ENCODE assay signal across 1 cellular context in the genomic region with DNA sequence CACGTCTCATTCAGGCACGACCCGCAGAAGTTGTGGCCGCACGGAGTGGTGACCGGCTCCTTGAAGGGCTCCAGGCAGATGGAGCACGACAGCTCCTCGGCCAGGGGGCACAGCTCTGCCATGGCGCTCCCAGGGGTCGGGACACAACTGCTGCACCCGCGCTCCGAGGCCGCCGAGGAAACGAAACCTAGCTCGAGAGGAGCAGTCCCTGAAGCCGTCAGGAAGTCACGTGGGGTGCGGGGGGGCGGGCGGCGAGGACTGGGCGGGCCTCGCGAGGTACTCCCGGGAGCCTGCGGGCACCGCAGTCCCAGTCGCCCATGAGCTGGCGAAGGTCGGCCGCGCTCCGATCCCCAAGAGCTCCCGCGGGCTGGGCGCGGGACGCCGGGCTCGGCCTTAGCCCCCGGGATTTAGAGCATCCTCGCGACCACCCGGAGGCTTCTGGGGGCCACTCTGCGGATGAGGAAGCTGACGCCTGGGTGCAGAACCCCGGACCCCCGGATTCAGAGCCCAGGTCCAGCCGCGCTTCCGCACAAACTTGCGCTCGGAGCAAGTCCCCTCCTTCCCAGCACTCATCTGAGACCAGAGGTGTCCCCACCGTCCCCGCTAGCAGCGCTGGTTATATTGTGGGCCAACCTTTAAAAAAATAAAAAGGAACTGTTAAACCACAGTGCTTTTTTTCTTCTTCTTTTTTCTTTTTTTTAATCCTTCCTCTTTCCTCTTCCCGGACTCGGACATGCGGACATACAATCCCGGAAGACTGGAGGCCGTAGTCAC.
TF ChIP-seq lines count a peak whose summit lies in the region.

A gene with protein sequence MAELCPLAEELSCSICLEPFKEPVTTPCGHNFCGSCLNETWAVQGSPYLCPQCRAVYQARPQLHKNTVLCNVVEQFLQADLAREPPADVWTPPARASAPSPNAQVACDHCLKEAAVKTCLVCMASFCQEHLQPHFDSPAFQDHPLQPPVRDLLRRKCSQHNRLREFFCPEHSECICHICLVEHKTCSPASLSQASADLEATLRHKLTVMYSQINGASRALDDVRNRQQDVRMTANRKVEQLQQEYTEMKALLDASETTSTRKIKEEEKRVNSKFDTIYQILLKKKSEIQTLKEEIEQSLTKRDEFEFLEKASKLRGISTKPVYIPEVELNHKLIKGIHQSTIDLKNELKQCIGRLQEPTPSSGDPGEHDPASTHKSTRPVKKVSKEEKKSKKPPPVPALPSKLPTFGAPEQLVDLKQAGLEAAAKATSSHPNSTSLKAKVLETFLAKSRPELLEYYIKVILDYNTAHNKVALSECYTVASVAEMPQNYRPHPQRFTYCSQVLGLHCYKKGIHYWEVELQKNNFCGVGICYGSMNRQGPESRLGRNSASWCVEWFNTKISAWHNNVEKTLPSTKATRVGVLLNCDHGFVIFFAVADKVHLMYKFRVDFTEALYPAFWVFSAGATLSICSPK (minus strand): TSS at position 183 of the 774 bp plus-strand sequence. CDS start 61 bp downstream, at position 122.

TF ChIP-seq in HepG2, 621 proteins besides CTCF, POLR2A, EP300 and RAD21 (continued from another document and continues in another):
- TF ChIP-seq, protein P1, sequence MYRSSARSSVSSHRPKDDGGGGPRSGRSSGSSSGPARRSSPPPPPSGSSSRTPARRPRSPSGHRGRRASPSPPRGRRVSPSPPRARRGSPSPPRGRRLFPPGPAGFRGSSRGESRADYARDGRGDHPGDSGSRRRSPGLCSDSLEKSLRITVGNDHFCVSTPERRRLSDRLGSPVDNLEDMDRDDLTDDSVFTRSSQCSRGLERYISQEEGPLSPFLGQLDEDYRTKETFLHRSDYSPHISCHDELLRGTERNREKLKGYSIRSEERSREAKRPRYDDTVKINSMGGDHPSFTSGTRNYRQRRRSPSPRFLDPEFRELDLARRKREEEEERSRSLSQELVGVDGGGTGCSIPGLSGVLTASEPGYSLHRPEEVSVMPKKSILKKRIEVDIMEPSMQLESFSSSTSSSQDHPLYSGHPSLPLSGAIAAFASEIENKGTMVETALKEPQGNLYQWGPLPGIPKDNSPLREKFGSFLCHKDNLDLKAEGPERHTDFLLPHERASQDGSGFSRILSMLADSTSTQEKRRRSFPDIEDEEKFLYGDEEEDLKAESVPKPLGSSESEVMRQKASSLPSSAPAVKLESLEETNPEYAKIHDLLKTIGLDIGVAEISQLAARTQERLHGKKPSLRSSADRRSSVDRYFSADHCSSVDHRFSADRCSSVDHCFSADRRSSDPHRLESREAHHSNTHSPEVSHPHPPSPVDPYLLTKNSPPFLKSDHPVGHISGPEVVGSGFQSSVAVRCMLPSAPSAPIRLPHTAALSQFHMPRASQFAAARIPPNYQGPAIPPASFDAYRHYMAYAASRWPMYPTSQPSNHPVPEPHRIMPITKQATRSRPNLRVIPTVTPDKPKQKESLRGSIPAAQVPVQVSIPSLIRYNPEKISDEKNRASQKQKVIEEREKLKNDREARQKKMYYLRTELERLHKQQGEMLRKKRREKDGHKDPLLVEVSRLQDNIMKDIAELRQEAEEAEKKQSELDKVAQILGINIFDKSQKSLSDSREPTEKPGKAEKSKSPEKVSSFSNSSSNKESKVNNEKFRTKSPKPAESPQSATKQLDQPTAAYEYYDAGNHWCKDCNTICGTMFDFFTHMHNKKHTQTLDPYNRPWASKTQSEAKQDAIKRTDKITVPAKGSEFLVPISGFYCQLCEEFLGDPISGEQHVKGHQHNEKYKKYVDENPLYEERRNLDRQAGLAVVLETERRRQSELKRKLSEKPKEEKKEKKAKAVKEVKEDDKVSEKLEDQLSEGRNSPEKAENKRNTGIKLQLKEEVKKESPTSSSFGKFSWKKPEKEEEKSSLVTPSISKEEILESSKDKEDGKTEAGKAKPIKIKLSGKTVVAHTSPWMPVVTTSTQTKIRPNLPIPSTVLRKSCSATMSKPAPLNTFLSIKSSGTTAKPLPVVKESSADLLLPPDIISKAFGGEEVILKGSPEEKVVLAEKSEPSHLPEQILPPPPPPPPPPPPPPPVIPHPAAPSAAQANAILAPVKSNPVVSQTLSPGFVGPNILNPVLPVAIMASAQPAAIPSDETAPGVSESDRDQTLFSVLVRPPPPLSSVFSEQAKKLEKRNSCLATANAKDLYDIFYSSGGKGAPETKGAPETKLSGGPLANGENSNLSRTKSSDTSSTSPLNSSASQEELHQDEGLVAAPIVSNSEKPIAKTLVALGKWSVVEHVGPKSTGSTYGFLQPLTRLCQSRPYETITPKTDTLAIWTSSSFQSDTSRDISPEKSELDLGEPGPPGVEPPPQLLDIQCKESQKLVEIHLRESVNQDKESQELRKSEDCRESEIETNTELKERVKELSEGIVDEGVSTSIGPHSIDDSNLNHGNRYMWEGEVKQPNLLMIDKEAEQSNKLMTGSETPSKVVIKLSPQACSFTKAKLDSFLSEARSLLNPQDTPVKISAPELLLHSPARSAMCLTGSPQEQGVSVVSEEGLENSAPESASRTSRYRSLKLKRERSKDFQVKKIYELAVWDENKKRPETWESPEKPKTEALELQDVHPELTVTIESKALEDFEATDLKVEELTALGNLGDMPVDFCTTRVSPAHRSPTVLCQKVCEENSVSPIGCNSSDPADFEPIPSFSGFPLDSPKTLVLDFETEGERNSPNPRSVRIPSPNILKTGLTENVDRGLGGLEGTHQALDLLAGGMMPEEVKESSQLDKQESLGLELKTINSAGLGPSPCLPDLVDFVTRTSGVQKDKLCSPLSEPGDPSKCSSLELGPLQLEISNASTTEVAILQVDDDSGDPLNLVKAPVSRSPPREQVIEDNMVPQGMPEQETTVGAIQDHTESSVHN (CRISPR knock-in tag; IDR thresholded peaks at IDR 0.05), result peak; percentile 22; the same call in 1 of the 2 replicates
- TF ChIP-seq CBX2 (IDR thresholded peaks at IDR 0.05; ENCODE audit: low read depth, low read length) (no peak), CBX2 (CRISPR knock-in tag; IDR thresholded peaks at IDR 0.05; ENCODE audit: low read depth) (no peak; the same call in none of the 2 replicates), SYNCRIP (IDR thresholded peaks at IDR 0.05; ENCODE audit: insufficient read depth, low read depth, low read length) (no peak), SNAI1 (CRISPR knock-in tag; IDR thresholded peaks at IDR 0.05; ENCODE audit: borderline replicate concordance) (peak; percentile 96), TP53 (CRISPR knock-in tag; conservative IDR thresholded peaks at IDR 0.05) (no peak; the same call in none of the 2 replicates), ZNF652 (CRISPR knock-in tag; IDR thresholded peaks at IDR 0.05; ENCODE audit: borderline replicate concordance, low read depth) (no peak), NR2F6 (IDR thresholded peaks at IDR 0.05) (no peak), NR2F6 (CRISPR knock-in tag; IDR thresholded peaks at IDR 0.05) (peak; percentile 68; the same call in 1 of the 2 replicates), CREB1 (IDR thresholded peaks at IDR 0.05) (no peak; the same call in 1 of the 2 replicates), CREB1 (CRISPR knock-in tag; IDR thresholded peaks at IDR 0.05) (no peak), NFYB (CRISPR knock-in tag; IDR thresholded peaks at IDR 0.05) (peak; percentile 6; the same call in 1 of the 2 replicates), ZNF616 (CRISPR knock-in tag; IDR thresholded peaks at IDR 0.05; ENCODE audit: low read depth) (no peak; the same call in none of the 2 replicates), ZNF326 (CRISPR knock-in tag; IDR thresholded peaks at IDR 0.05; ENCODE audit: borderline replicate concordance) (no peak), U2AF2 (IDR thresholded peaks at IDR 0.05; ENCODE audit: low read depth, low read length) (no peak), ZNF556 (CRISPR knock-in tag; IDR thresholded peaks at IDR 0.05; ENCODE audit: borderline replicate concordance) (peak; percentile 97), HOXA5 (CRISPR knock-in tag; IDR thresholded peaks at IDR 0.05) (peak; percentile 97), ZNF101 (CRISPR knock-in tag; IDR thresholded peaks at IDR 0.05; ENCODE audit: borderline replicate concordance, low read depth) (peak; percentile 86; the same call in 1 of the 2 replicates), RBFOX2 (IDR thresholded peaks at IDR 0.05; ENCODE audit: low read depth, low read length) (peak; percentile 100), ZNF883 (CRISPR knock-in tag; IDR thresholded peaks at IDR 0.05; ENCODE audit: not compliant biosample characterization) (peak; percentile 80), DNMT3B (CRISPR knock-in tag; conservative IDR thresholded peaks at IDR 0.05) (peak; percentile 92; the same call in 1 of the 2 replicates), TCF12 (IDR thresholded peaks at IDR 0.05) (no peak), TCF12 (CRISPR knock-in tag; IDR thresholded peaks at IDR 0.05) (peak; percentile 71)
- TF ChIP-seq, protein P2, sequence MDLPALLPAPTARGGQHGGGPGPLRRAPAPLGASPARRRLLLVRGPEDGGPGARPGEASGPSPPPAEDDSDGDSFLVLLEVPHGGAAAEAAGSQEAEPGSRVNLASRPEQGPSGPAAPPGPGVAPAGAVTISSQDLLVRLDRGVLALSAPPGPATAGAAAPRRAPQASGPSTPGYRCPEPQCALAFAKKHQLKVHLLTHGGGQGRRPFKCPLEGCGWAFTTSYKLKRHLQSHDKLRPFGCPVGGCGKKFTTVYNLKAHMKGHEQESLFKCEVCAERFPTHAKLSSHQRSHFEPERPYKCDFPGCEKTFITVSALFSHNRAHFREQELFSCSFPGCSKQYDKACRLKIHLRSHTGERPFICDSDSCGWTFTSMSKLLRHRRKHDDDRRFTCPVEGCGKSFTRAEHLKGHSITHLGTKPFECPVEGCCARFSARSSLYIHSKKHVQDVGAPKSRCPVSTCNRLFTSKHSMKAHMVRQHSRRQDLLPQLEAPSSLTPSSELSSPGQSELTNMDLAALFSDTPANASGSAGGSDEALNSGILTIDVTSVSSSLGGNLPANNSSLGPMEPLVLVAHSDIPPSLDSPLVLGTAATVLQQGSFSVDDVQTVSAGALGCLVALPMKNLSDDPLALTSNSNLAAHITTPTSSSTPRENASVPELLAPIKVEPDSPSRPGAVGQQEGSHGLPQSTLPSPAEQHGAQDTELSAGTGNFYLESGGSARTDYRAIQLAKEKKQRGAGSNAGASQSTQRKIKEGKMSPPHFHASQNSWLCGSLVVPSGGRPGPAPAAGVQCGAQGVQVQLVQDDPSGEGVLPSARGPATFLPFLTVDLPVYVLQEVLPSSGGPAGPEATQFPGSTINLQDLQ (CRISPR knock-in tag; IDR thresholded peaks at IDR 0.05), result peak; percentile 92
- TF ChIP-seq, protein P3, sequence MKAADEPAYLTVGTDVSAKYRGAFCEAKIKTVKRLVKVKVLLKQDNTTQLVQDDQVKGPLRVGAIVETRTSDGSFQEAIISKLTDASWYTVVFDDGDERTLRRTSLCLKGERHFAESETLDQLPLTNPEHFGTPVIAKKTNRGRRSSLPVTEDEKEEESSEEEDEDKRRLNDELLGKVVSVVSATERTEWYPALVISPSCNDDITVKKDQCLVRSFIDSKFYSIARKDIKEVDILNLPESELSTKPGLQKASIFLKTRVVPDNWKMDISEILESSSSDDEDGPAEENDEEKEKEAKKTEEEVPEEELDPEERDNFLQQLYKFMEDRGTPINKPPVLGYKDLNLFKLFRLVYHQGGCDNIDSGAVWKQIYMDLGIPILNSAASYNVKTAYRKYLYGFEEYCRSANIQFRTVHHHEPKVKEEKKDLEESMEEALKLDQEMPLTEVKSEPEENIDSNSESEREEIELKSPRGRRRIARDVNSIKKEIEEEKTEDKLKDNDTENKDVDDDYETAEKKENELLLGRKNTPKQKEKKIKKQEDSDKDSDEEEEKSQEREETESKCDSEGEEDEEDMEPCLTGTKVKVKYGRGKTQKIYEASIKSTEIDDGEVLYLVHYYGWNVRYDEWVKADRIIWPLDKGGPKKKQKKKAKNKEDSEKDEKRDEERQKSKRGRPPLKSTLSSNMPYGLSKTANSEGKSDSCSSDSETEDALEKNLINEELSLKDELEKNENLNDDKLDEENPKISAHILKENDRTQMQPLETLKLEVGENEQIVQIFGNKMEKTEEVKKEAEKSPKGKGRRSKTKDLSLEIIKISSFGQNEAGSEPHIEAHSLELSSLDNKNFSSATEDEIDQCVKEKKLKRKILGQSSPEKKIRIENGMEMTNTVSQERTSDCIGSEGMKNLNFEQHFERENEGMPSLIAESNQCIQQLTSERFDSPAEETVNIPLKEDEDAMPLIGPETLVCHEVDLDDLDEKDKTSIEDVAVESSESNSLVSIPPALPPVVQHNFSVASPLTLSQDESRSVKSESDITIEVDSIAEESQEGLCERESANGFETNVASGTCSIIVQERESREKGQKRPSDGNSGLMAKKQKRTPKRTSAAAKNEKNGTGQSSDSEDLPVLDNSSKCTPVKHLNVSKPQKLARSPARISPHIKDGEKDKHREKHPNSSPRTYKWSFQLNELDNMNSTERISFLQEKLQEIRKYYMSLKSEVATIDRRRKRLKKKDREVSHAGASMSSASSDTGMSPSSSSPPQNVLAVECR (CRISPR knock-in tag; IDR thresholded peaks at IDR 0.05; ENCODE audit: borderline replicate concordance), result peak; percentile 94
- TF ChIP-seq, protein P4, sequence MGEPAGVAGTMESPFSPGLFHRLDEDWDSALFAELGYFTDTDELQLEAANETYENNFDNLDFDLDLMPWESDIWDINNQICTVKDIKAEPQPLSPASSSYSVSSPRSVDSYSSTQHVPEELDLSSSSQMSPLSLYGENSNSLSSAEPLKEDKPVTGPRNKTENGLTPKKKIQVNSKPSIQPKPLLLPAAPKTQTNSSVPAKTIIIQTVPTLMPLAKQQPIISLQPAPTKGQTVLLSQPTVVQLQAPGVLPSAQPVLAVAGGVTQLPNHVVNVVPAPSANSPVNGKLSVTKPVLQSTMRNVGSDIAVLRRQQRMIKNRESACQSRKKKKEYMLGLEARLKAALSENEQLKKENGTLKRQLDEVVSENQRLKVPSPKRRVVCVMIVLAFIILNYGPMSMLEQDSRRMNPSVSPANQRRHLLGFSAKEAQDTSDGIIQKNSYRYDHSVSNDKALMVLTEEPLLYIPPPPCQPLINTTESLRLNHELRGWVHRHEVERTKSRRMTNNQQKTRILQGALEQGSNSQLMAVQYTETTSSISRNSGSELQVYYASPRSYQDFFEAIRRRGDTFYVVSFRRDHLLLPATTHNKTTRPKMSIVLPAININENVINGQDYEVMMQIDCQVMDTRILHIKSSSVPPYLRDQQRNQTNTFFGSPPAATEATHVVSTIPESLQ (CRISPR knock-in tag; conservative IDR thresholded peaks at IDR 0.05), result no peak
- TF ChIP-seq, protein P5, sequence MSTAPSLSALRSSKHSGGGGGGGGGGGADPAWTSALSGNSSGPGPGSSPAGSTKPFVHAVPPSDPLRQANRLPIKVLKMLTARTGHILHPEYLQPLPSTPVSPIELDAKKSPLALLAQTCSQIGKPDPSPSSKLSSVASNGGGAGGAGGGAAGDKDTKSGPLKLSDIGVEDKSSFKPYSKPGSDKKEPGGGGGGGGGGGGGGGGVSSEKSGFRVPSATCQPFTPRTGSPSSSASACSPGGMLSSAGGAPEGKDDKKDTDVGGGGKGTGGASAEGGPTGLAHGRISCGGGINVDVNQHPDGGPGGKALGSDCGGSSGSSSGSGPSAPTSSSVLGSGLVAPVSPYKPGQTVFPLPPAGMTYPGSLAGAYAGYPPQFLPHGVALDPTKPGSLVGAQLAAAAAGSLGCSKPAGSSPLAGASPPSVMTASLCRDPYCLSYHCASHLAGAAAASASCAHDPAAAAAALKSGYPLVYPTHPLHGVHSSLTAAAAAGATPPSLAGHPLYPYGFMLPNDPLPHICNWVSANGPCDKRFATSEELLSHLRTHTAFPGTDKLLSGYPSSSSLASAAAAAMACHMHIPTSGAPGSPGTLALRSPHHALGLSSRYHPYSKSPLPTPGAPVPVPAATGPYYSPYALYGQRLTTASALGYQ (CRISPR knock-in tag; IDR thresholded peaks at IDR 0.05), result peak; percentile 56
